In genomic region chr1:160171978-160172377, GRCh38 we compare ENCODE assay signal across 24 cellular contexts. TPM values are rescaled to one million over a fixed set of nuclear protein-coding genes. Genes with fewer than 3 reads are reported as not detected.
"Had no signal": no experiment of that assay in that cellular context is flagged by ENCODE, and none has a peak within 500 bp of the region (broad histone marks: within the 10 kb centered on the region; RNA-seq: fewer than 3 reads in every experiment).

No MANE protein-coding gene starts in this region.

- H3K4me1 ChIP-seq: esophagus squamous epithelium, pancreas had no signal

- H3K36me3 Mint-ChIP-seq: activated naive CD4-positive, alpha-beta T cell treated with anti-CD3 and anti-CD28 coated beads, Interleukin-2, amount 10 ng/mL, durations not matched to agents 7 days and 5 days; immature natural killer cell; memory B cell; naive thymus-derived CD4-positive, alpha-beta T cell; stimulated activated memory B cell treated with anti-CD40 and anti-IgM and Interleukin-4, amounts not matched to agents 10 μg/mL and 1 μg/mL and 100 μg/mL, for 72 hours; T-cell had no signal

- H3K4me3 Mint-ChIP-seq: activated B cell treated with CpG ODN at 0.5 μM for 24 hours; activated CD8-positive, alpha-beta T cell treated with anti-CD3 and anti-CD28 coated beads for 36 hours; activated naive CD4-positive, alpha-beta T cell treated with anti-CD3 and anti-CD28 coated beads, Interleukin-2, amount 10 ng/mL, durations not matched to agents 7 days and 5 days; activated naive CD8-positive, alpha-beta T cell treated with anti-CD3 and anti-CD28 coated beads, Interleukin-2, amount 50 U/mL, for 24 hours; activated T-cell treated with anti-CD3 and anti-CD28 coated beads, Interleukin-2, amount 50 U/mL, for 4 hours; central memory CD8-positive, alpha-beta T cell; immature natural killer cell; memory B cell; naive thymus-derived CD4-positive, alpha-beta T cell; stimulated activated memory B cell treated with anti-CD40 and anti-IgM and Interleukin-4, amounts not matched to agents 10 μg/mL and 1 μg/mL and 100 μg/mL, for 72 hours; T-cell had no signal

- H3K27me3 ChIP-seq: pancreas had no signal

- H3K4me3 ChIP-seq: coronary artery, esophagus squamous epithelium, pancreas, thoracic aorta had no signal

- H3K27me3 Mint-ChIP-seq: memory B cell had no signal

- DNase-seq: activated B cell treated with CpG ODN at 0.5 μM for 24 hours; activated CD4-positive, alpha-beta T cell treated with anti-CD3 and anti-CD28 coated beads for 48 hours; activated CD8-positive, alpha-beta T cell treated with anti-CD3 and anti-CD28 coated beads for 36 hours; activated effector memory CD4-positive, alpha-beta T cell treated with Interleukin-2 at 50 U/mL for 16 hours; activated naive CD4-positive, alpha-beta T cell treated with anti-CD3 and anti-CD28 coated beads, Interleukin-2, amount 10 ng/mL, durations not matched to agents 7 days and 5 days; activated naive CD8-positive, alpha-beta T cell treated with anti-CD3 and anti-CD28 coated beads, Interleukin-2, amount 50 U/mL, for 24 hours; activated T-cell treated with anti-CD3 and anti-CD28 coated beads, Interleukin-2, amount 50 U/mL, for 4 hours; anterior cingulate cortex; esophagus squamous epithelium; hippocampal formation; immature natural killer cell; naive thymus-derived CD4-positive, alpha-beta T cell; pancreas; stimulated activated CD4-positive, alpha-beta T cell treated with anti-CD3 and anti-CD28 coated beads, Interleukin-4, amount 100 ng/mL, for 4 hours; T-cell had no signal

- H3K27ac ChIP-seq: coronary artery, esophagus squamous epithelium, neutrophil, pancreas, thoracic aorta had no signal

- H3K36me3 ChIP-seq: esophagus squamous epithelium, neutrophil, pancreas, thoracic aorta had no signal

- H3K27ac Mint-ChIP-seq: activated B cell treated with CpG ODN at 0.5 μM for 24 hours; activated CD8-positive, alpha-beta T cell treated with anti-CD3 and anti-CD28 coated beads for 36 hours; activated naive CD4-positive, alpha-beta T cell treated with anti-CD3 and anti-CD28 coated beads, Interleukin-2, amount 10 ng/mL, durations not matched to agents 7 days and 5 days; activated naive CD8-positive, alpha-beta T cell treated with anti-CD3 and anti-CD28 coated beads, Interleukin-2, amount 50 U/mL, for 24 hours; immature natural killer cell; memory B cell; T-cell had no signal

- H3K9me3 ChIP-seq: esophagus squamous epithelium, neutrophil, pancreas, thoracic aorta had no signal

- H3K9me3 Mint-ChIP-seq: activated B cell treated with CpG ODN at 0.5 μM for 24 hours; activated CD8-positive, alpha-beta T cell treated with anti-CD3 and anti-CD28 coated beads for 36 hours; activated naive CD4-positive, alpha-beta T cell treated with anti-CD3 and anti-CD28 coated beads, Interleukin-2, amount 10 ng/mL, durations not matched to agents 7 days and 5 days; activated naive CD8-positive, alpha-beta T cell treated with anti-CD3 and anti-CD28 coated beads, Interleukin-2, amount 50 U/mL, for 24 hours; activated T-cell treated with anti-CD3 and anti-CD28 coated beads, Interleukin-2, amount 50 U/mL, for 4 hours; central memory CD8-positive, alpha-beta T cell; memory B cell; naive thymus-derived CD4-positive, alpha-beta T cell; stimulated activated memory B cell treated with anti-CD40 and anti-IgM and Interleukin-4, amounts not matched to agents 10 μg/mL and 1 μg/mL and 100 μg/mL, for 72 hours; T-cell had no signal

RNA-seq across cellular contexts. Expression of gene CASQ1, which starts 18.4 kb away (rescaled TPM):
- total RNA-seq: activated B cell treated with CpG ODN at 0.5 μM for 24 hours; activated CD8-positive, alpha-beta T cell treated with anti-CD3 and anti-CD28 coated beads for 36 hours; activated T-cell treated with anti-CD3 and anti-CD28 coated beads, Interleukin-2, amount 50 U/mL, for 4 hours; fibroblast of villous mesenchyme; liver; pancreas; pulmonary artery endothelial cell; T-cell had no signal
- polyA plus RNA-seq: immature natural killer cell; liver; naive thymus-derived CD4-positive, alpha-beta T cell had no signal

RNA-seq across cellular contexts. Expression of gene ATP1A4, which starts 20.6 kb away (rescaled TPM):
- total RNA-seq: activated B cell treated with CpG ODN at 0.5 μM for 24 hours; activated CD8-positive, alpha-beta T cell treated with anti-CD3 and anti-CD28 coated beads for 36 hours; activated T-cell treated with anti-CD3 and anti-CD28 coated beads, Interleukin-2, amount 50 U/mL, for 4 hours; fibroblast of villous mesenchyme; liver; pancreas; pulmonary artery endothelial cell; T-cell had no signal
- polyA plus RNA-seq: immature natural killer cell; liver; naive thymus-derived CD4-positive, alpha-beta T cell; pancreas had no signal

RNA-seq across cellular contexts. Expression of gene ATP1A2, which starts 56.4 kb away (rescaled TPM):
- total RNA-seq: activated B cell treated with CpG ODN at 0.5 μM for 24 hours; activated CD8-positive, alpha-beta T cell treated with anti-CD3 and anti-CD28 coated beads for 36 hours; activated T-cell treated with anti-CD3 and anti-CD28 coated beads, Interleukin-2, amount 50 U/mL, for 4 hours; fibroblast of villous mesenchyme; naive thymus-derived CD4-positive, alpha-beta T cell; pulmonary artery endothelial cell had no signal
- polyA plus RNA-seq: immature natural killer cell; naive thymus-derived CD4-positive, alpha-beta T cell had no signal
